In the genomic region with DNA sequence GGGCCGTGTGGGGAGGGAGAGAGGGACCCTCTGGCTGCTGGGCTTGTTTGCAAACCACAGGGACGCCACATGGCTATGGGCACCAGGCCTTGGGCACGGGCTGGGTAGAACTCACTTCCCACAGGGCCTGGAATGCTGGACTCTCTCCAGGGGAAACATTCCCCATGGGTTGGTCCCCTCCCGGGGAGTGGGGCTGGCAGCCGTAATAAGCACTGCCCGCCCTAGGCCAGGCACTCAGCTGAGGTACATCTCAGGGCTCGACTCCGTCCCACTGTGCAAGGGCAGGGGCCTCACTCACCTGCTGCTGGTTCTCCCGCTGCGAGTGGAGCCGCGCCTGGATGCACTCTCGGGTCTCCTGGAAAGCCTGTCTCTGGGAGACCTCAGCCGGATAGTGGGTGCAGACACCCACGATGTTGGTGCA, we compare ENCODE assay signal across 18 cellular contexts.
DNase-seq lines count a peak whose midpoint lies in the region; ATAC-seq and TF ChIP-seq lines count a peak whose summit lies in the region.
"Had no signal": no experiment of that assay in that cellular context is flagged by ENCODE, and none has a peak within 500 bp of the region (broad histone marks: within the 10 kb centered on the region; RNA-seq: fewer than 3 reads in every experiment).

No MANE protein-coding gene starts in this region.

- H3K36me3 ChIP-seq in body of pancreas (replicated peaks in 1 of 2; ENCODE audit: insufficient read depth in 1 of 2, low read depth in 2 of 2) (no peaks in the 10 kb centered on the region), sigmoid colon (peaks cover 0 to 6% (median 0%) of the 10 kb centered on the region in 4 donors)
- H3K36me3 ChIP-seq: brain microvascular endothelial cell, colonic mucosa had no signal

- no peak for TF ChIP-seq EP300 in sigmoid colon (IDR thresholded peaks at IDR 0.05)

- peak in 1 of 3 donors; percentile 29 for TF ChIP-seq POLR2A in body of pancreas (IDR thresholded peaks at IDR 0.05)
- TF ChIP-seq POLR2A in sigmoid colon (IDR thresholded peaks at IDR 0.05) = no peak

- H3K9me3 ChIP-seq in body of pancreas (no peaks in the 10 kb centered on the region), right cardiac atrium (ENCODE audit: control insufficient read depth, low read length) (no peaks in the 10 kb centered on the region), sigmoid colon (no peaks in the 10 kb centered on the region)
- H3K9me3 ChIP-seq: colonic mucosa had no signal

- peak overlapping the region; percentile 48 to 81 (median 70) for H3K27ac ChIP-seq in body of pancreas
- H3K27ac ChIP-seq in right cardiac atrium (ENCODE audit: low read length) = peak overlapping the region; percentile 10
- peak overlapping the region; percentile 20 to 74 (median 36) for H3K27ac ChIP-seq in sigmoid colon
- H3K27ac ChIP-seq: brain microvascular endothelial cell, C4-2B, colonic mucosa had no signal

- DNase-seq in EH (ENCODE audit: low read depth) (peak; percentile 23), body of pancreas (peak; percentile 58 to 81 (median 66)), right cardiac atrium (peak in 2 of 3 donors; percentile 58 to 69), sigmoid colon (peak; percentile 75), HUDEP-2 (lab: John Stamatoyannopoulos, UW; ENCODE audit: unreplicated experiment in 76 of 76) (no peak)
- DNase-seq in activated effector memory CD4-positive, alpha-beta T cell treated with anti-CD3 and anti-CD28 coated beads, Interleukin-2, amount 50 U/mL, for 16 hours = no peak
- DNase-seq in activated CD4-positive, CD25-positive, alpha-beta regulatory T cell (lab: John Stamatoyannopoulos, UW) = no peak
- DNase-seq: activated CD4-positive, alpha-beta T cell treated with anti-CD3 and anti-CD28 coated beads for 36 hours; activated naive CD8-positive, alpha-beta T cell treated with anti-CD3 and anti-CD28 coated beads for 36 hours; brain microvascular endothelial cell; colonic mucosa; mesendoderm; NCI-H524; SHP77 had no signal

- H3K27me3 ChIP-seq in body of pancreas (no peaks in the 10 kb centered on the region), right cardiac atrium (ENCODE audit: control insufficient read depth, insufficient read depth) (no peaks in the 10 kb centered on the region), sigmoid colon (no peaks in the 10 kb centered on the region)
- H3K27me3 ChIP-seq: colonic mucosa had no signal

- intact Hi-C loops in body of pancreas (cut with DNase I) (no loop called here), right cardiac atrium (cut with DNase I) (no loop called here), sigmoid colon (cut with DNase I) (no loop called here)

- no peak for TF ChIP-seq CTCF in body of pancreas (IDR thresholded peaks at IDR 0.05)
- TF ChIP-seq CTCF in sigmoid colon (IDR thresholded peaks at IDR 0.05) = no peak

- peaks cover 31% of the 10 kb centered on the region for H3K4me1 ChIP-seq in body of pancreas
- peaks cover 18% of the 10 kb centered on the region for H3K4me1 ChIP-seq in right cardiac atrium (ENCODE audit: control insufficient read depth, insufficient read depth, low read length)
- peaks cover 0 to 48% (median 39%) of the 10 kb centered on the region in 4 donors for H3K4me1 ChIP-seq in sigmoid colon
- H3K4me1 ChIP-seq: colonic mucosa had no signal

- peak; percentile 83 for ATAC-seq in body of pancreas
- ATAC-seq in right cardiac atrium = peak; percentile 25 to 55
- ATAC-seq in GM21619 (IDR thresholded peaks at IDR 0.05; ENCODE audit: unreplicated experiment) = no peak
- ATAC-seq: activated CD4-positive, alpha-beta T cell treated with anti-CD3 and anti-CD28 coated beads for 36 hours; activated T-helper 17 cell treated with anti-CD3 and anti-CD28 coated beads, Interleukin-2, amount 50 U/mL, for 72 hours; naive thymus-derived CD8-positive, alpha-beta T cell had no signal

- 31 to 44% methylated on average over 4 to 15 of the region's 15 CpGs for WGBS in body of pancreas, 2 donors
- 67% methylated on average over 15 of the region's 15 CpGs for WGBS in right cardiac atrium
- WGBS in sigmoid colon, 2 donors = 84 to 86% methylated on average over 15 of the region's 15 CpGs

- H3K4me3 ChIP-seq in body of pancreas (no peak overlapping the region), right cardiac atrium (ENCODE audit: low read length) (no peak overlapping the region), sigmoid colon (no peak overlapping the region)
- H3K4me3 ChIP-seq: colonic mucosa had no signal

Comparison
In these comparisons a context has a peak if more than half of its experiments do, and no peak if none do; other contexts are left out.
1. DNase-seq: peak in EH (single experiment), body of pancreas (4 of 4), right cardiac atrium (2 of 3) and sigmoid colon (single experiment); none in HUDEP-2 (0 of 76), activated effector memory CD4-positive, alpha-beta T cell treated with anti-CD3 and anti-CD28 coated beads, Interleukin-2, amount 50 U/mL, for 16 hours (single experiment) and activated CD4-positive, CD25-positive, alpha-beta regulatory T cell (0 of 4).
2. H3K27ac ChIP-seq: peak in every context shown above with its lines; median percentile 70 in body of pancreas; 36 in sigmoid colon; 10 in right cardiac atrium.